26 cellular contexts compared by ENCODE assay signal in the genomic region with DNA sequence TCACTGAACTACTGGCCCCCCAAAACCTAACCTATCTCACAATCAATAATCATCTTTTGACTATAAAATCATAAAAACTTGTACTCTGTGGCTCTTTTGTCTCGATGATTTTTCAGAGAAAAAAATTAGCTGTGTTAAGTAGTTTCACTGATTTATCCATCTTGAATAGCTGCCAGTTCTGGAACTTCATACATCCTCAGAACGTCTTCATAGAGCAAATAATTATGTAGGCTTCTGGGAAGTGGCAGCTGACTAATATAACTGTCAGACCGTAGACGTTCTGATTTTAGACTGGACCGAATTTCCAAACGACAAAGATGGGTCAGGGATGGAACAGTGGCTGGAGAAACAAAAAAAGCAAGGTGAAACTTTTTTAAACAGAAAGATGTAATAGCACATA.
A peak's percentile ranks its signal among the peaks of the same experiment; 100 is the strongest.
DNase-seq lines count a peak whose midpoint lies in the region; ATAC-seq, FAIRE-seq and TF ChIP-seq lines count a peak whose summit lies in the region.
"Had no signal": no experiment of that assay in that cellular context is flagged by ENCODE, and none has a peak within 500 bp of the region (broad histone marks: within the 10 kb centered on the region; RNA-seq: fewer than 3 reads in every experiment).

No MANE protein-coding gene starts in this region.

- intact Hi-C loops in A673 (cut with micrococcal nuclease; ENCODE audit: unreplicated experiment) (no loop called here), IMR-90 (cut with micrococcal nuclease) (no loop called here), Calu3 (cut with micrococcal nuclease; ENCODE audit: unreplicated experiment) (no loop called here)

- H3K4me1 Mint-ChIP-seq in nephron (peaks cover 17% of the 10 kb centered on the region), Calu3 (ENCODE audit: low read depth, unreplicated experiment) (no peaks in the 10 kb centered on the region)
- H3K4me1 Mint-ChIP-seq: H9 had no signal

- H3K4me1 ChIP-seq in A673 (ENCODE audit: insufficient read depth, low read length, poor library complexity, severe bottlenecking) (no peaks in the 10 kb centered on the region), IMR-90 (ENCODE audit: control insufficient read depth, insufficient read depth, low read length) (peaks cover 8% of the 10 kb centered on the region)
- H3K4me1 ChIP-seq: BE2C had no signal

- FAIRE-seq in endometrium (lab: Jason Lieb, UNC) = peak; percentile 74
- FAIRE-seq: GM12891, GM18507, RCC 7860 had no signal

- CTCF ChIA-PET in A673 (lab: Charles Lee) (no interaction called here), IMR-90 (lab: Yijun Ruan, JAX) (interaction anchor here (0.6 to 0.7 kb wide), 3 partner anchors 405 to 844 kb away, joined by 3 to 4 read pairs (median 4); no protein-coding TSS in a partner anchor), Calu3 (lab: Charles Lee) (interaction anchor here (0.6 kb wide), 1 partner anchor 17 kb away, joined by 6 read pairs; no protein-coding TSS in a partner anchor)

- ATAC-seq in IMR-90 (ENCODE audit: low read depth) (peak; percentile 21; the same call in 1 of the 2 replicates), GM18867 (IDR thresholded peaks at IDR 0.05; ENCODE audit: unreplicated experiment) (no peak)

- BruUV-seq in A673 (replicated peaks; lab: Mats Ljungman, UMichigan) = no TSS peak
- BruUV-seq in IMR-90 (replicated peaks; lab: Mats Ljungman, UMichigan) = no TSS peak
- BruUV-seq in Calu3 (replicated peaks; lab: Mats Ljungman, UMichigan) = no TSS peak

- H3K79me1 ChIP-seq in IMR-90 (ENCODE audit: low read depth in 1 of 2, low read length in 2 of 2) = no peaks in the 10 kb centered on the region

- POLR2A ChIA-PET in A673 (lab: Charles Lee; ENCODE audit: low non-redundant PET) (no interaction called here), IMR-90 (lab: Charles Lee; ENCODE audit: unreplicated experiment) (no interaction called here)

- H3K18ac ChIP-seq in IMR-90 (ENCODE audit: low read depth, low read length) = no peak overlapping the region

- H3K27ac Mint-ChIP-seq in nephron (peak overlapping the region; percentile 46 to 80 (median 76)), Calu3 (ENCODE audit: unreplicated experiment) (no peak overlapping the region)
- H3K27ac Mint-ChIP-seq: CD4-positive, CD25-positive, alpha-beta regulatory T cell; H9 had no signal

- H3K9ac ChIP-seq in IMR-90 (ENCODE audit: low read depth, low read length) = no peak overlapping the region

- H3K36me3 ChIP-seq in A673 (ENCODE audit: insufficient read depth, low read length, poor library complexity, severe bottlenecking) (no peaks in the 10 kb centered on the region), IMR-90 (ENCODE audit: control insufficient read depth, insufficient read depth, low read length) (no peaks in the 10 kb centered on the region)
- H3K36me3 ChIP-seq: BE2C had no signal

- WGBS in IMR-90 (ENCODE audit: extremely low coverage in 2 of 2, insufficient read length in 1 of 2), 2 experiments = no CpG with 5 or more reads among the region's 6 CpGs

- in situ Hi-C loops in IMR-90 (cut with MboI; ENCODE audit: low sequenced_read_pairs) = no loop called here

- no peak overlapping the region for H2AK9ac ChIP-seq in IMR-90 (replicated peaks; ENCODE audit: low read depth, low read length, poor library complexity)

- no peak overlapping the region for H4K5ac ChIP-seq in IMR-90 (ENCODE audit: low read depth, low read length)

- peaks cover 45% of the 10 kb centered on the region for H3K36me3 Mint-ChIP-seq in nephron (ENCODE audit: low read depth)
- no peaks in the 10 kb centered on the region for H3K36me3 Mint-ChIP-seq in Calu3 (ENCODE audit: insufficient read depth, unreplicated experiment)

- no peak overlapping the region for H2BK120ac ChIP-seq in IMR-90 (ENCODE audit: low read depth, low read length)

- no peak overlapping the region for H3K23ac ChIP-seq in IMR-90 (ENCODE audit: low read depth, low read length)

- TF ChIP-seq CTCF in A673 (conservative IDR thresholded peaks at IDR 0.05; ENCODE audit: low read depth, low read length) (no peak), IMR-90 (conservative IDR thresholded peaks at IDR 0.05; ENCODE audit: low read depth, low read length) (no peak), nephron (IDR thresholded peaks at IDR 0.05; ENCODE audit: unreplicated experiment in 3 of 3) (no peak), Calu3 (IDR thresholded peaks at IDR 0.05; ENCODE audit: unreplicated experiment) (no peak)

- H3K4me3 Mint-ChIP-seq in nephron (peak overlapping the region in 2 of 3 experiments; percentile 12 to 15), Calu3 (ENCODE audit: low read depth, unreplicated experiment) (no peak overlapping the region)
- H3K4me3 Mint-ChIP-seq: CD4-positive, CD25-positive, alpha-beta regulatory T cell; H9 had no signal

- H2BK20ac ChIP-seq in IMR-90 (ENCODE audit: low read depth, low read length) = no peak overlapping the region

- H2AFZ ChIP-seq in IMR-90 (replicated peaks; ENCODE audit: low read length, poor library complexity) = no peak overlapping the region

- H3K56ac ChIP-seq in IMR-90 (ENCODE audit: extremely low read depth, insufficient read depth, low read length) = no peak overlapping the region

- H3K27me3 ChIP-seq in A673 (replicated peaks; ENCODE audit: insufficient read depth, low read depth, low read length, poor library complexity) (no peaks in the 10 kb centered on the region), IMR-90 (ENCODE audit: control insufficient read depth, insufficient read depth, low read length) (no peaks in the 10 kb centered on the region)
- H3K27me3 ChIP-seq: BE2C had no signal

- no peak overlapping the region for H2BK5ac ChIP-seq in IMR-90 (ENCODE audit: low read depth, low read length, poor library complexity, severe bottlenecking)

- no peak for TF ChIP-seq RAD21 in IMR-90 (IDR thresholded peaks at IDR 0.05; ENCODE audit: low read length)

- no peaks in the 10 kb centered on the region for H3K9me1 ChIP-seq in IMR-90 (ENCODE audit: insufficient read depth, low read length)

- H4K20me1 ChIP-seq in IMR-90 (ENCODE audit: insufficient read depth, low read length) = no peaks in the 10 kb centered on the region

- H3K4ac ChIP-seq in IMR-90 (ENCODE audit: low read depth, low read length) = no peak overlapping the region

- TF ChIP-seq POLR2A in IMR-90 (IDR thresholded peaks at IDR 0.05; ENCODE audit: low read depth, low read length) = no peak

- DNase-seq in A673 (ENCODE audit: low spot score) (peak; percentile 4), IMR-90 (peak; percentile 56), NCI-H128 (lab: John Stamatoyannopoulos, UW; ENCODE audit: unreplicated experiment) (no peak), NCI-H1048 (lab: John Stamatoyannopoulos, UW) (no peak), Calu3 (no peak)
- DNase-seq: BE2C; CD4-positive, CD25-positive, alpha-beta regulatory T cell; COR-L47; GF-D8; H9; Kasumi-1; MM.1S; NCI-H1092 treated with DMSO at 0.1 percent for 48 hours; NCI-H2081; NCI-H2171 treated with DMSO at 0.1 percent for 48 hours; NCI-H748 treated with DMSO at 0.1 percent for 48 hours; NK-92 treated with Interleukin-12 subunit alpha and Interleukin-12 subunit beta, amount 100 ng/mL, for 24 hours; Right ventricle myocardium superior had no signal

- H3K9me3 Mint-ChIP-seq in nephron (peaks cover 22% of the 10 kb centered on the region), Calu3 (ENCODE audit: low read depth, unreplicated experiment) (no peaks in the 10 kb centered on the region)

- H4K8ac ChIP-seq in IMR-90 (ENCODE audit: low read depth in 2 of 2, low read length in 2 of 2) = no peak overlapping the region

- no peak overlapping the region for H2BK15ac ChIP-seq in IMR-90 (ENCODE audit: low read depth, low read length)

- dilution Hi-C loops in IMR-90 (cut with HindIII; ENCODE audit: low sequenced_read_pairs, unreplicated experiment) = no loop called here

- H3K4me3 ChIP-seq in A673 (ENCODE audit: low read depth, low read length, poor library complexity, severe bottlenecking) (no peak overlapping the region), IMR-90 (ENCODE audit: insufficient read depth, low read depth, low read length) (no peak overlapping the region)
- H3K4me3 ChIP-seq: SK-N-MC had no signal

- 0 out of 2 replicates have a peak overlapping the region, but pooled peaks have one; percentile 30 for H3K4me2 ChIP-seq in IMR-90 (ENCODE audit: low read depth, low read length)

- H3K9me3 ChIP-seq in A673 (ENCODE audit: low read depth, low read length, poor library complexity, severe bottlenecking) (no peaks in the 10 kb centered on the region), IMR-90 (ENCODE audit: control insufficient read depth, insufficient read depth, low read length) (no peaks in the 10 kb centered on the region)
- H3K9me3 ChIP-seq: BE2C had no signal

- no peak overlapping the region for H4K91ac ChIP-seq in IMR-90 (ENCODE audit: insufficient read depth, low read depth, low read length)

- no peak overlapping the region for H3K27ac ChIP-seq in A673 (ENCODE audit: low read depth, low read length, poor library complexity, severe bottlenecking)
- no peak overlapping the region for H3K27ac ChIP-seq in IMR-90 (ENCODE audit: insufficient read depth, low read length)
- H3K27ac ChIP-seq: 22Rv1, SK-N-MC had no signal

- H2AK5ac ChIP-seq in IMR-90 (ENCODE audit: low read depth, low read length) = no peak overlapping the region

- no peak overlapping the region for H3K14ac ChIP-seq in IMR-90 (replicated peaks; ENCODE audit: low read depth, low read length)

- H3K27me3 Mint-ChIP-seq in nephron (ENCODE audit: low read depth) (no peaks in the 10 kb centered on the region), Calu3 (ENCODE audit: unreplicated experiment) (no peaks in the 10 kb centered on the region)
- H3K27me3 Mint-ChIP-seq: CD4-positive, CD25-positive, alpha-beta regulatory T cell had no signal

TF ChIP-seq in IMR-90, 13 proteins besides CTCF, POLR2A, EP300 and RAD21 (continues in another document):
- TF ChIP-seq MAZ (IDR thresholded peaks at IDR 0.05; ENCODE audit: borderline replicate concordance, low read depth, low read length) = no peak
- no peak for TF ChIP-seq RFX5 (IDR thresholded peaks at IDR 0.05; ENCODE audit: low read depth, low read length)
- TF ChIP-seq RCOR1 (IDR thresholded peaks at IDR 0.05; ENCODE audit: insufficient replicate concordance, low read length) = no peak
- no peak for TF ChIP-seq MXI1 (IDR thresholded peaks at IDR 0.05; ENCODE audit: borderline replicate concordance, low read depth, low read length)
- no peak for TF ChIP-seq SMC3 (IDR thresholded peaks at IDR 0.05; ENCODE audit: low read depth, low read length)
- TF ChIP-seq MAFK (IDR thresholded peaks at IDR 0.05; ENCODE audit: low read depth, low read length) = no peak
- no peak for TF ChIP-seq BHLHE40 (IDR thresholded peaks at IDR 0.05; ENCODE audit: low read depth, low read length)
- TF ChIP-seq, protein P1, sequence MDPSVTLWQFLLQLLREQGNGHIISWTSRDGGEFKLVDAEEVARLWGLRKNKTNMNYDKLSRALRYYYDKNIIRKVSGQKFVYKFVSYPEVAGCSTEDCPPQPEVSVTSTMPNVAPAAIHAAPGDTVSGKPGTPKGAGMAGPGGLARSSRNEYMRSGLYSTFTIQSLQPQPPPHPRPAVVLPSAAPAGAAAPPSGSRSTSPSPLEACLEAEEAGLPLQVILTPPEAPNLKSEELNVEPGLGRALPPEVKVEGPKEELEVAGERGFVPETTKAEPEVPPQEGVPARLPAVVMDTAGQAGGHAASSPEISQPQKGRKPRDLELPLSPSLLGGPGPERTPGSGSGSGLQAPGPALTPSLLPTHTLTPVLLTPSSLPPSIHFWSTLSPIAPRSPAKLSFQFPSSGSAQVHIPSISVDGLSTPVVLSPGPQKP (IDR thresholded peaks at IDR 0.05; ENCODE audit: borderline replicate concordance, low read depth, low read length) = no peak

Comparison
In these comparisons a context has a peak if more than half of its experiments do, and no peak if none do; other contexts are left out.
1. DNase-seq: peak in A673 (single experiment) and IMR-90 (single experiment); none in NCI-H128 (single experiment), NCI-H1048 (single experiment) and Calu3 (single experiment).